Comparison of ENCODE assay signal across 21 cellular contexts in genomic region chr4:80709082-80709869, GRCh38.
"Had no signal": no experiment of that assay in that cellular context is flagged by ENCODE, and none has a peak within 500 bp of the region (broad histone marks: within the 10 kb centered on the region; RNA-seq: fewer than 3 reads in every experiment).

No MANE protein-coding gene starts in this region.

- H3K4me1 ChIP-seq: colonic mucosa, foreskin keratinocyte, right atrium auricular region, vagina had no signal

- DNase-seq: activated CD4-positive, alpha-beta T cell treated with anti-CD3 and anti-CD28 coated beads for 48 hours; activated CD8-positive, alpha-beta memory T cell treated with anti-CD3 and anti-CD28 coated beads for 24 hours; activated naive CD4-positive, alpha-beta T cell treated with anti-CD3 and anti-CD28 coated beads, Interleukin-2, amount 10 ng/mL, durations not matched to agents 7 days and 5 days; amniotic stem cell; caudate nucleus; colonic mucosa; glutamatergic neuron; hypothalamus; kidney glomerular epithelial cell; mesendoderm; nucleus accumbens; posterior cingulate gyrus; stimulated activated CD4-positive, alpha-beta T cell treated with anti-CD3 and anti-CD28 coated beads, Interleukin-2, amount 100 ng/mL, for 48 hours; T-helper 2 cell had no signal

- H3K36me3 Mint-ChIP-seq: activated naive CD4-positive, alpha-beta T cell treated with anti-CD3 and anti-CD28 coated beads, Interleukin-2, amount 10 ng/mL, durations not matched to agents 7 days and 5 days; stimulated activated memory B cell treated with anti-CD40 and anti-IgM and Interleukin-4, amounts not matched to agents 10 μg/mL and 1 μg/mL and 100 μg/mL, for 72 hours; WTC11 had no signal

- H3K9me3 ChIP-seq: colonic mucosa, right atrium auricular region, vagina had no signal

- H3K4me3 Mint-ChIP-seq: activated naive CD4-positive, alpha-beta T cell treated with anti-CD3 and anti-CD28 coated beads, Interleukin-2, amount 10 ng/mL, durations not matched to agents 7 days and 5 days; nephron; stimulated activated memory B cell treated with anti-CD40 and anti-IgM and Interleukin-4, amounts not matched to agents 10 μg/mL and 1 μg/mL and 100 μg/mL, for 72 hours; WTC11 had no signal

- H3K4me1 Mint-ChIP-seq: nephron; stimulated activated memory B cell treated with anti-CD40 and anti-IgM and Interleukin-4, amounts not matched to agents 10 μg/mL and 1 μg/mL and 100 μg/mL, for 72 hours had no signal

- H3K27me3 Mint-ChIP-seq: activated naive CD4-positive, alpha-beta T cell treated with anti-CD3 and anti-CD28 coated beads, Interleukin-2, amount 10 ng/mL, durations not matched to agents 7 days and 5 days; stimulated activated memory B cell treated with anti-CD40 and anti-IgM and Interleukin-4, amounts not matched to agents 10 μg/mL and 1 μg/mL and 100 μg/mL, for 72 hours had no signal

- H3K27me3 ChIP-seq: colonic mucosa, foreskin keratinocyte, right atrium auricular region, vagina had no signal

- H3K27ac Mint-ChIP-seq: activated naive CD4-positive, alpha-beta T cell treated with anti-CD3 and anti-CD28 coated beads, Interleukin-2, amount 10 ng/mL, durations not matched to agents 7 days and 5 days; activated T-helper 2 cell treated with anti-CD3 and anti-CD28 coated beads, Interferon-gamma antibody, Interleukin-2, Interleukin-4, amounts not matched to agents 10 μg/mL and 5 μg/mL and 100 μg/mL, durations not matched to agents 14 hours and 24 hours and 36 hours; nephron; stimulated activated memory B cell treated with anti-CD40 and anti-IgM and Interleukin-4, amounts not matched to agents 10 μg/mL and 1 μg/mL and 100 μg/mL, for 72 hours; WTC11 had no signal

- ATAC-seq: foreskin keratinocyte; stimulated activated memory B cell treated with anti-CD40 and anti-IgM and Interleukin-4, amounts not matched to agents 10 μg/mL and 1 μg/mL and 100 μg/mL, for 72 hours; WTC11 had no signal

- H3K9me3 Mint-ChIP-seq: activated naive CD4-positive, alpha-beta T cell treated with anti-CD3 and anti-CD28 coated beads, Interleukin-2, amount 10 ng/mL, durations not matched to agents 7 days and 5 days; activated T-helper 2 cell treated with anti-CD3 and anti-CD28 coated beads, Interferon-gamma antibody, Interleukin-2, Interleukin-4, amounts not matched to agents 10 μg/mL and 5 μg/mL and 100 μg/mL, durations not matched to agents 14 hours and 24 hours and 36 hours; nephron; stimulated activated memory B cell treated with anti-CD40 and anti-IgM and Interleukin-4, amounts not matched to agents 10 μg/mL and 1 μg/mL and 100 μg/mL, for 72 hours; WTC11 had no signal

- H3K27ac ChIP-seq: colonic mucosa, foreskin keratinocyte, right atrium auricular region, vagina had no signal

- H3K36me3 ChIP-seq: colonic mucosa, right atrium auricular region, vagina had no signal

- H3K4me3 ChIP-seq: colonic mucosa, right atrium auricular region, vagina had no signal
